ENCODE assay signal across 1 cellular context in the genomic region with DNA sequence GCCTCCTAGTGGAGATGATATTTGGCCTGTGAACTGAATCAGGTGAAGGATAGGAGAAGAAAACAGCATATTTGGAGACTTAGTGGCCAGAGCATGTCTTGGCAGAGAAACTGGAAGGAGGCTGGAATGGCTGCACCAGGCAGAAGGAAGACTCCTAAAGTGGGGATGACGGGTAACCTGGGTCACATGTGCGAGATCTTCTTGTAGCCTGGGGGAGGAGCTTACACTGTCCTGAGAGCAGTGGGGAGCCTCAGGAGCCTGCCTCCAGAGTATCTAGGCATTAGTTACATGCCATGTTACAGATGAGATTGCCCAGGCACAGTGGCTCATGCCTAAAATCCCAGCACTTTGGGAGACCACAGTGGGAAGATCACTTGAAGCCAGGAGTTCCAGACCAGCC.
TF ChIP-seq lines count a peak whose summit lies in the region.

No MANE protein-coding gene starts in this region.

TF ChIP-seq in SK-N-SH treated with all-trans-retinoic acid at 6 μM for 48 hours, 23 proteins besides CTCF, POLR2A, EP300 and RAD21:
- no peak for TF ChIP-seq RARB (CRISPR knock-in tag; IDR thresholded peaks at IDR 0.05)
- TF ChIP-seq ESRRG (CRISPR knock-in tag; IDR thresholded peaks at IDR 0.05), result no peak
- TF ChIP-seq SNAI2 (CRISPR knock-in tag; IDR thresholded peaks at IDR 0.05), result no peak
- TF ChIP-seq, protein P1, sequence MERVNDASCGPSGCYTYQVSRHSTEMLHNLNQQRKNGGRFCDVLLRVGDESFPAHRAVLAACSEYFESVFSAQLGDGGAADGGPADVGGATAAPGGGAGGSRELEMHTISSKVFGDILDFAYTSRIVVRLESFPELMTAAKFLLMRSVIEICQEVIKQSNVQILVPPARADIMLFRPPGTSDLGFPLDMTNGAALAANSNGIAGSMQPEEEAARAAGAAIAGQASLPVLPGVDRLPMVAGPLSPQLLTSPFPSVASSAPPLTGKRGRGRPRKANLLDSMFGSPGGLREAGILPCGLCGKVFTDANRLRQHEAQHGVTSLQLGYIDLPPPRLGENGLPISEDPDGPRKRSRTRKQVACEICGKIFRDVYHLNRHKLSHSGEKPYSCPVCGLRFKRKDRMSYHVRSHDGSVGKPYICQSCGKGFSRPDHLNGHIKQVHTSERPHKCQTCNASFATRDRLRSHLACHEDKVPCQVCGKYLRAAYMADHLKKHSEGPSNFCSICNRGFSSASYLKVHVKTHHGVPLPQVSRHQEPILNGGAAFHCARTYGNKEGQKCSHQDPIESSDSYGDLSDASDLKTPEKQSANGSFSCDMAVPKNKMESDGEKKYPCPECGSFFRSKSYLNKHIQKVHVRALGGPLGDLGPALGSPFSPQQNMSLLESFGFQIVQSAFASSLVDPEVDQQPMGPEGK (CRISPR knock-in tag; IDR thresholded peaks at IDR 0.05; ENCODE audit: borderline replicate concordance), result no peak
